In the genomic region with DNA sequence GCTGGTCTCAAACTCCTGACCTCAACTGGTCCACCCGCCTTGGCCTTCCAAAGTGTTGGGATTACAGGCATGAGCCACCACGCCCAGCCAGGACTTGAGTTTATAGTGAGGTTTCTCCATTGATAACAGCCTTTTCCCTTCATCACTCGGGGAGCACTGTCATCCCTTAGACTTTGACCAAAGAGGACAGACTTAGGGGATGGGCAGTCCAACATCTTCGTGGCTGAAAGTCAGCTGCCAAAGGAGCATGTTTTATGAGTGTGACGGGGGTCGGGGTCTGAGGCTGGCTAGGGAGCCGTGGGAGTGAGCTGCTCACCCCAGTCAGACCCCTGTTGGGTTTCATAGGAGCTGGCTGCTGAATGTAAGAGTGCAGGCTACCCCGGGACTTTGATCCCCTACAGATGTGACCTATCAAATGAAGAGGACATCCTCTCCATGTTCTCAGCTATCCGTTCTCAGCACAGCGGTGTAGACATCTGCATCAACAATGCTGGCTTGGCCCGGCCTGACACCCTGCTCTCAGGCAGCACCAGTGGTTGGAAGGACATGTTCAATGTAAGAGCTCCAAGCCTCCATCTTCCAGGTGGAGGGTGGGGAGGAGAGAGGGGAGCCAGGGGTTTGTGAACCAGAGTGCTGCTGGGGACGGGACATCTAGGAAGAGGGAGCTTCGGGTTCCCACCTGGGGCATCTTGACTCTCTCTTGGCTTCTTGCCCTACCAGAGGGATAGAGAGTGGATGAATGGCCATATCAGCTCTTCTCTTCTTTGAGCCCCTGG, we compare ENCODE assay signal across 23 cellular contexts. TPM values are rescaled to one million over a fixed set of nuclear protein-coding genes. Genes with fewer than 3 reads are reported as not detected.
DNase-seq lines count a peak whose midpoint lies in the region; ATAC-seq, FAIRE-seq and TF ChIP-seq lines count a peak whose summit lies in the region.
"Had no signal": no experiment of that assay in that cellular context is flagged by ENCODE, and none has a peak within 500 bp of the region (broad histone marks: within the 10 kb centered on the region; RNA-seq: fewer than 3 reads in every experiment).

No MANE protein-coding gene starts in this region.

- H3K9ac ChIP-seq in K562 (ENCODE audit: insufficient read depth in 1 of 2, low read depth in 2 of 2, low read length in 2 of 2) (peak overlapping the region in 1 of 2 experiments; percentile 24; a peak in 1 of 4 replicates), mucosa of rectum (ENCODE audit: low read depth in 1 of 2, low read length in 2 of 2) (no peak overlapping the region)
- H3K9ac ChIP-seq: BLaER1 had no signal

- TF ChIP-seq POLR2A in K562 (conservative IDR thresholded peaks at IDR 0.05) = no peak
- TF ChIP-seq POLR2A in erythroblast (IDR thresholded peaks at IDR 0.05; ENCODE audit: low read length) = no peak
- no peak for TF ChIP-seq POLR2A in transverse colon (IDR thresholded peaks at IDR 0.05)

- no peak for TF ChIP-seq EP300 in K562 (IDR thresholded peaks at IDR 0.05; ENCODE audit: low read length)
- no peak for TF ChIP-seq EP300 in transverse colon (IDR thresholded peaks at IDR 0.05; ENCODE audit: low read depth)

- peaks cover 13% of the 10 kb centered on the region for H3K36me3 Mint-ChIP-seq in endothelial cell (ENCODE audit: low read depth, unreplicated experiment)

- in situ Hi-C loops in K562 (cut with MboI) = loop anchor here (5.0 kb wide), 1 partner anchor 48 kb away; no protein-coding TSS in a partner anchor
- in situ Hi-C loops in transverse colon (cut with MboI; ENCODE audit: low pct_ligation_motif_present in 1 of 4, low pct_unique_long_range_greater_than_20kb in 1 of 4, low sequenced_read_pairs in 3 of 4) = no loop called here

- no peaks in the 10 kb centered on the region for H3K9me1 ChIP-seq in K562 (ENCODE audit: control insufficient read depth, insufficient read depth, low read length)

- H3K9me3 ChIP-seq in K562 (replicated peaks; ENCODE audit: control insufficient read depth, insufficient read depth, low read depth, low read length) = no peaks in the 10 kb centered on the region
- H3K9me3 ChIP-seq in mucosa of rectum (ENCODE audit: control insufficient read depth in 2 of 2, low read length in 2 of 2) = no peaks in the 10 kb centered on the region
- no peaks in the 10 kb centered on the region for H3K9me3 ChIP-seq in transverse colon
- H3K9me3 ChIP-seq: BLaER1, Caco-2 had no signal

- POLR2A ChIA-PET in K562 (lab: Yijun Ruan, JAX) = interaction anchor here (0.7 to 3.7 kb wide), 5 partner anchors 11 to 100 kb away, joined by 4 to 19 read pairs (median 7); a partner anchor contains a TSS

- CTCF ChIA-PET in K562 (lab: Yijun Ruan, JAX; ENCODE audit: low intra/inter-chr PET ratio) = no interaction called here

- no peak overlapping the region for H3K27ac Mint-ChIP-seq in endothelial cell (ENCODE audit: unreplicated experiment)
- H3K27ac Mint-ChIP-seq: CD4-positive, alpha-beta memory T cell had no signal

- no peak for TF ChIP-seq RAD21 in K562 (CRISPR knock-in tag; conservative IDR thresholded peaks at IDR 0.05 in 1 of 2, IDR thresholded peaks at IDR 0.05 in 1 of 2)

- H2AFZ ChIP-seq in K562 (ENCODE audit: low read depth, low read length) = no peak overlapping the region

- H3K27ac ChIP-seq in K562 (ENCODE audit: extremely low read depth, low read depth, low read length) (peak overlapping the region; percentile 42; the same call in 2 of the 3 replicates), mucosa of rectum (ENCODE audit: low read depth in 2 of 2, low read length in 2 of 2) (peak overlapping the region; percentile 35 to 56), transverse colon (peak overlapping the region in 2 of 4 donors; percentile 88 to 90)
- H3K27ac ChIP-seq: BLaER1 had no signal

- H3K4me2 ChIP-seq in K562 (ENCODE audit: insufficient read depth, low read length) = peak overlapping the region; percentile 53

- H4K20me1 ChIP-seq in K562 (replicated peaks; ENCODE audit: control insufficient read depth, insufficient read depth, low read length) = no peaks in the 10 kb centered on the region; the same call in 1 of the 2 replicates

- DNase-seq in K562 (ENCODE audit: extremely low read depth in 1 of 4, low spot score in 3 of 4) (peak in 2 of 4 experiments; percentile 19 to 33), erythroblast (lab: John Stamatoyannopoulos, UW) (peak; percentile 29 to 34), transverse colon (peak; percentile 23), NCI-H82 (lab: John Stamatoyannopoulos, UW) (no peak), endothelial cell (ENCODE audit: low spot score) (no peak)
- DNase-seq: CD4-positive, alpha-beta memory T cell; DMS 273 treated with DMSO at 0.1 percent for 48 hours; DMS79 treated with DMSO at 0.1 percent for 48 hours; GOT3; HCEC 1CT; KG1; NCI-H1092 treated with DMSO at 0.1 percent for 48 hours; NCI-H1436 treated with DMSO at 0.1 percent for 48 hours; NCI-H2029; NCI-H226; NCI-H510A treated with DMSO at 0.1 percent for 48 hours; NCI-H748 treated with DMSO at 0.1 percent for 48 hours; NK-92 treated with Interleukin-12 subunit alpha and Interleukin-12 subunit beta, amount 100 ng/mL, for 24 hours; SIG-M5 had no signal

- peaks cover 5% of the 10 kb centered on the region for H3K27me3 Mint-ChIP-seq in endothelial cell (ENCODE audit: unreplicated experiment)
- H3K27me3 Mint-ChIP-seq: CD4-positive, alpha-beta memory T cell had no signal

- no peaks in the 10 kb centered on the region for H3K27me3 ChIP-seq in K562 (ENCODE audit: control insufficient read depth in 2 of 2, insufficient read depth in 2 of 2, low read length in 2 of 2)
- H3K27me3 ChIP-seq in mucosa of rectum (ENCODE audit: control insufficient read depth in 2 of 2, insufficient read depth in 2 of 2, low read length in 2 of 2) = no peaks in the 10 kb centered on the region
- H3K27me3 ChIP-seq in transverse colon = no peaks in the 10 kb centered on the region
- H3K27me3 ChIP-seq: BLaER1 had no signal

- H3K9me3 Mint-ChIP-seq in endothelial cell (ENCODE audit: unreplicated experiment) = no peaks in the 10 kb centered on the region
- H3K9me3 Mint-ChIP-seq: CD4-positive, alpha-beta memory T cell had no signal

- BruUV-seq in K562 (replicated peaks; lab: Mats Ljungman, UMichigan) = no TSS peak

- 54% methylated on average over 13 of the region's 13 CpGs for WGBS in K562 (ENCODE audit: insufficient coverage, low coverage, missing lambda C conversion rate)
- WGBS in transverse colon (ENCODE audit: low coverage in 1 of 2), 2 donors = 66 to 100% methylated on average over 1 to 13 of the region's 13 CpGs

- H3K4me1 Mint-ChIP-seq in endothelial cell (ENCODE audit: unreplicated experiment) = peaks cover 13% of the 10 kb centered on the region

- H3K4me3 Mint-ChIP-seq in endothelial cell (ENCODE audit: unreplicated experiment) = no peak overlapping the region

- intact Hi-C loops in K562 (cut with micrococcal nuclease) (no loop called here), transverse colon (cut with DNase I; ENCODE audit: low total_unique reads) (no loop called here)

- H3K4me1 ChIP-seq in K562 (replicated peaks in 1 of 2; ENCODE audit: control insufficient read depth in 2 of 2, insufficient read depth in 2 of 2, low read length in 2 of 2) = peaks cover 72 to 81% of the 10 kb centered on the region in 2 experiments
- peaks cover 48 to 70% of the 10 kb centered on the region in 2 donors for H3K4me1 ChIP-seq in mucosa of rectum (ENCODE audit: control insufficient read depth in 2 of 2, insufficient read depth in 2 of 2, low read length in 2 of 2)
- peaks cover 7 to 72% (median 48%) of the 10 kb centered on the region in 4 donors for H3K4me1 ChIP-seq in transverse colon

- TF ChIP-seq CTCF in K562 (IDR thresholded peaks at IDR 0.05 in 2 of 3, conservative IDR thresholded peaks at IDR 0.05 in 1 of 3; ENCODE audit: insufficient read depth in 2 of 3, low read depth in 1 of 3, low read length in 3 of 3) = no peak
- no peak for TF ChIP-seq CTCF in transverse colon (IDR thresholded peaks at IDR 0.05)
- TF ChIP-seq CTCF in endothelial cell (IDR thresholded peaks at IDR 0.05; ENCODE audit: unreplicated experiment) = no peak

- H3K36me3 ChIP-seq in K562 (ENCODE audit: control insufficient read depth, insufficient read depth, low read length) (peaks cover 70% of the 10 kb centered on the region), mucosa of rectum (ENCODE audit: control insufficient read depth in 2 of 2, insufficient read depth in 2 of 2, low read length in 2 of 2) (peaks cover 12 to 20% of the 10 kb centered on the region in 2 donors), transverse colon (no peaks in the 10 kb centered on the region)

- H3K4me3 ChIP-seq in K562 (no peak overlapping the region), mucosa of rectum (ENCODE audit: low read length in 2 of 2) (no peak overlapping the region), transverse colon (no peak overlapping the region)
- H3K4me3 ChIP-seq: BLaER1 had no signal

- no peak for ATAC-seq in K562
- no peak for ATAC-seq in HG03520 (IDR thresholded peaks at IDR 0.05; ENCODE audit: unreplicated experiment)

- peaks cover 76% of the 10 kb centered on the region for H3K79me2 ChIP-seq in K562 (ENCODE audit: control insufficient read depth, insufficient read depth, low read length)

- FAIRE-seq in K562 (lab: Jason Lieb, UNC) = no peak

RNA-seq across cellular contexts. Expression of a gene that starts 3.1 kb away (rescaled TPM):
- total RNA-seq in K562 (2011; cell fraction: chromatin; rRNA removed; ENCODE audit: low replicate concordance) = 92.9 and 198 TPM in 2 replicates
- total RNA-seq in K562 (2011; cell fraction: nucleolus; rRNA removed) = 118 and 119 TPM in 2 replicates
- total RNA-seq in K562 (2011; cell fraction: nucleoplasm; rRNA removed) = 123 and 139 TPM in 2 replicates
- 59.8 and 75.7 TPM in 2 replicates for total RNA-seq in K562 (2014; rRNA removed)
- 38.3 and 49.7 TPM in 2 replicates for total RNA-seq in K562 (2014; rRNA removed; fragmentation: Illumina TruSeq; extraction: Trizol)
- 43.9 and 45.1 TPM in 2 replicates for total RNA-seq in K562 (2015; rRNA removed; fragmentation: Illumina TruSeq; extraction: Trizol)
- 66.2 and 68.2 TPM in 2 replicates for total RNA-seq in K562 (2021)
- polyA plus RNA-seq in K562 (2011; rRNA removed) = 62.7 and 85.1 TPM in 2 replicates
- 78.5 and 144 TPM in 2 replicates for polyA plus RNA-seq in K562 (2011; cell fraction: cytosol; rRNA removed)
- 97.1 and 183 TPM in 2 replicates for polyA plus RNA-seq in K562 (2011; cell fraction: nucleus; rRNA removed)
- 64.9 and 69.7 TPM in 2 replicates for polyA plus RNA-seq in K562 (2012)
- 99.3 and 123 TPM in 2 replicates for polyA plus RNA-seq in K562 (2014; fragmentation: Illumina TruSeq; extraction: Trizol)
- 10 to 100 TPM; 15.2 to 23.0 TPM for polyA plus RNA-seq in K562 (2014; fragmentation: Nextera tagmentation; extraction: Ambion mirVana)
- polyA plus RNA-seq in K562 (2014; rRNA removed) = 87.3 and 100 TPM in 2 replicates
- polyA minus RNA-seq in K562 (2011; rRNA and poly(A)+ RNA removed) = 30.9 and 70.0 TPM in 2 replicates
- 31.7 and 48.1 TPM in 2 replicates for polyA minus RNA-seq in K562 (2011; cell fraction: cytosol; rRNA and poly(A)+ RNA removed)
- polyA minus RNA-seq in K562 (2011; cell fraction: nucleus; rRNA and poly(A)+ RNA removed) = 20.8 and 30.8 TPM in 2 replicates
- 100 to 1,000 TPM in 3 of 4 donors, 10 to 100 TPM in 1; 93.1 to 307 (median 214) TPM for total RNA-seq in transverse colon
- total RNA-seq in endothelial cell (ENCODE audit: unreplicated experiment) = 3.9 TPM

RNA-seq across cellular contexts. Expression of a gene that starts 6.6 kb away (rescaled TPM):
- total RNA-seq in K562 (2011; cell fraction: chromatin; rRNA removed; ENCODE audit: low replicate concordance) = 7.6 and 26.8 TPM in 2 replicates
- 26.1 and 30.4 TPM in 2 replicates for total RNA-seq in K562 (2011; cell fraction: nucleolus; rRNA removed)
- total RNA-seq in K562 (2011; cell fraction: nucleoplasm; rRNA removed) = 18.8 and 22.1 TPM in 2 replicates
- total RNA-seq in K562 (2014; rRNA removed) = 26.1 and 30.5 TPM in 2 replicates
- 9.8 and 12.8 TPM in 2 replicates for total RNA-seq in K562 (2014; rRNA removed; fragmentation: Illumina TruSeq; extraction: Trizol)
- total RNA-seq in K562 (2015; rRNA removed; fragmentation: Illumina TruSeq; extraction: Trizol) = 21.5 and 22.7 TPM in 2 replicates
- 28.1 and 28.4 TPM in 2 replicates for total RNA-seq in K562 (2021)
- polyA plus RNA-seq in K562 (2011; rRNA removed) = 10.7 and 14.1 TPM in 2 replicates
- polyA plus RNA-seq in K562 (2011; cell fraction: cytosol; rRNA removed) = 11.7 and 37.1 TPM in 2 replicates
- 10.4 and 25.5 TPM in 2 replicates for polyA plus RNA-seq in K562 (2011; cell fraction: nucleus; rRNA removed)
- 9.7 and 20.2 TPM in 2 replicates for polyA plus RNA-seq in K562 (2012)
- polyA plus RNA-seq in K562 (2014; fragmentation: Illumina TruSeq; extraction: Trizol) = 22.2 and 27.0 TPM in 2 replicates
- polyA plus RNA-seq in K562 (2014; fragmentation: Nextera tagmentation; extraction: Ambion mirVana) = 1 to 10 TPM in 1 of 2 experiments, under 1 TPM in 1; 0.61 to 1.4 TPM
- 27.1 and 27.2 TPM in 2 replicates for polyA plus RNA-seq in K562 (2014; rRNA removed)
- 3.2 and 6.3 TPM in 2 replicates for polyA minus RNA-seq in K562 (2011; rRNA and poly(A)+ RNA removed)
- 13.0 and 14.2 TPM in 2 replicates for polyA minus RNA-seq in K562 (2011; cell fraction: cytosol; rRNA and poly(A)+ RNA removed)
- polyA minus RNA-seq in K562 (2011; cell fraction: nucleus; rRNA and poly(A)+ RNA removed) = 10.3 and 12.9 TPM in 2 replicates
- total RNA-seq in transverse colon = 10 to 100 TPM in 3 of 4 donors, 1 to 10 TPM in 1; 9.5 to 20.9 (median 11.5) TPM
- 1.7 TPM for total RNA-seq in endothelial cell (ENCODE audit: unreplicated experiment)

RNA-seq across cellular contexts. Expression of a gene that starts 50.1 kb away (rescaled TPM):
- total RNA-seq in K562 (2011; cell fraction: chromatin; rRNA removed; ENCODE audit: low replicate concordance) = 160 and 249 TPM in 2 replicates
- 57.2 and 67.9 TPM in 2 replicates for total RNA-seq in K562 (2011; cell fraction: nucleolus; rRNA removed)
- total RNA-seq in K562 (2011; cell fraction: nucleoplasm; rRNA removed) = 114 and 172 TPM in 2 replicates
- 46.9 and 51.4 TPM in 2 replicates for total RNA-seq in K562 (2014; rRNA removed)
- total RNA-seq in K562 (2014; rRNA removed; fragmentation: Illumina TruSeq; extraction: Trizol) = 64.1 and 66.0 TPM in 2 replicates
- 61.5 and 71.3 TPM in 2 replicates for total RNA-seq in K562 (2015; rRNA removed; fragmentation: Illumina TruSeq; extraction: Trizol)
- 53.2 and 60.5 TPM in 2 replicates for total RNA-seq in K562 (2021)
- 87.7 and 96.6 TPM in 2 replicates for polyA plus RNA-seq in K562 (2011; rRNA removed)
- polyA plus RNA-seq in K562 (2011; cell fraction: cytosol; rRNA removed) = 46.2 and 46.7 TPM in 2 replicates
- polyA plus RNA-seq in K562 (2011; cell fraction: nucleus; rRNA removed) = 119 and 123 TPM in 2 replicates
- 55.0 and 62.9 TPM in 2 replicates for polyA plus RNA-seq in K562 (2012)
- polyA plus RNA-seq in K562 (2014; fragmentation: Illumina TruSeq; extraction: Trizol) = 78.8 and 89.8 TPM in 2 replicates
- 10 to 100 TPM; 35.7 to 41.0 TPM for polyA plus RNA-seq in K562 (2014; fragmentation: Nextera tagmentation; extraction: Ambion mirVana)
- polyA plus RNA-seq in K562 (2014; rRNA removed) = 71.6 and 76.5 TPM in 2 replicates
- polyA minus RNA-seq in K562 (2011; rRNA and poly(A)+ RNA removed) = 76.8 and 116 TPM in 2 replicates
- polyA minus RNA-seq in K562 (2011; cell fraction: cytosol; rRNA and poly(A)+ RNA removed) = 22.1 and 22.6 TPM in 2 replicates
- 31.4 and 44.9 TPM in 2 replicates for polyA minus RNA-seq in K562 (2011; cell fraction: nucleus; rRNA and poly(A)+ RNA removed)
- 100 to 1,000 TPM in 2 of 4 donors, 10 to 100 TPM in 2; 48.6 to 128 (median 91.6) TPM for total RNA-seq in transverse colon
- total RNA-seq in endothelial cell (ENCODE audit: unreplicated experiment) = 84.4 TPM

Comparison
In these comparisons a context has a peak if more than half of its experiments do, and no peak if none do; other contexts are left out.
1. DNase-seq: peak in erythroblast (2 of 2) and transverse colon (single experiment); none in NCI-H82 (single experiment) and endothelial cell (single experiment).